Comparison of ENCODE assay signal across 8 cellular contexts in genomic region chr4:1809754-1810502, GRCh38. TPM values are rescaled to one million over a fixed set of nuclear protein-coding genes. Genes with fewer than 3 reads are reported as not detected.
DNase-seq lines count a peak whose midpoint lies in the region; ATAC-seq, FAIRE-seq and TF ChIP-seq lines count a peak whose summit lies in the region.

No MANE protein-coding gene starts in this region.

- no peak overlapping the region for H3K23ac ChIP-seq in H1 (ENCODE audit: insufficient read length)
- no peak overlapping the region for H3K23ac ChIP-seq in mesenchymal stem cell (ENCODE audit: low read length in 2 of 2)

- no peaks in the 10 kb centered on the region; the same call in 1 of the 2 replicates for H3K23me2 ChIP-seq in H1 (ENCODE audit: low read depth, low read length)

- no peaks in the 10 kb centered on the region for H3K27me3 ChIP-seq in H1 (replicated peaks in 1 of 4; ENCODE audit: control insufficient read depth in 3 of 4, extremely low read depth in 1 of 4, insufficient read depth in 3 of 4, low read length in 3 of 4)
- H3K27me3 ChIP-seq in mesenchymal stem cell (ENCODE audit: control insufficient read depth in 1 of 2, insufficient read depth in 1 of 2, low read length in 2 of 2): peaks cover 0 to 5% of the 10 kb centered on the region in 2 experiments

- DNase-seq in AG09309 (ENCODE audit: low read depth) (peak; percentile 1), GM20000 (ENCODE audit: low spot score) (peak; percentile 91), NCI-H82 (lab: John Stamatoyannopoulos, UW) (peak; percentile 88), H1 (ENCODE audit: low read depth in 1 of 2, low spot score in 2 of 2) (peak; percentile 76 to 98), mesenchymal stem cell (peak; percentile 65)
- peak; percentile 90 for DNase-seq in activated CD8-positive, alpha-beta memory T cell treated with anti-CD3 and anti-CD28 coated beads for 24 hours
- peak; percentile 49 to 55 for DNase-seq in stimulated activated CD8-positive, alpha-beta memory T cell treated with anti-CD3 and anti-CD28 coated beads, Interleukin-15, amount 100 ng/mL, for 48 hours (ENCODE audit: low read depth in 2 of 2)

- no peaks in the 10 kb centered on the region for H3K79me2 ChIP-seq in H1 (ENCODE audit: control insufficient read depth in 1 of 2, insufficient read depth in 2 of 2, low read length in 2 of 2)

- ATAC-seq in HG03439 (IDR thresholded peaks at IDR 0.05; ENCODE audit: unreplicated experiment): no peak

- H3K56ac ChIP-seq in H1 (replicated peaks; ENCODE audit: insufficient read length, low read depth, low read length): no peak overlapping the region

- H2AK5ac ChIP-seq in H1 (ENCODE audit: low read depth, low read length): no peak overlapping the region
- H2AK5ac ChIP-seq in mesenchymal stem cell (ENCODE audit: low read length, severe bottlenecking): no peak overlapping the region

- H2AFZ ChIP-seq in H1 (ENCODE audit: low read length): no peak overlapping the region
- no peak overlapping the region for H2AFZ ChIP-seq in mesenchymal stem cell (ENCODE audit: low read depth, low read length)

- H3K4me3 ChIP-seq in AG09309 (ENCODE audit: control insufficient read depth, low read depth, low read length) (no peak overlapping the region), H1 (ENCODE audit: extremely low read depth in 1 of 4, insufficient read depth in 2 of 4, low read depth in 3 of 4, low read length in 4 of 4) (no peak overlapping the region), mesenchymal stem cell (ENCODE audit: insufficient read depth in 1 of 2, low read depth in 1 of 2, low read length in 2 of 2) (no peak overlapping the region)

- H2BK120ac ChIP-seq in H1 (replicated peaks; ENCODE audit: low read depth, low read length) (no peak overlapping the region), mesenchymal stem cell (ENCODE audit: low read depth, low read length) (no peak overlapping the region)

- H2BK20ac ChIP-seq in H1 (ENCODE audit: low read length): no peak overlapping the region

- POLR2A ChIA-PET in H1 (lab: Charles Lee; ENCODE audit: partially characterized antibody): interaction anchor here (0.7 to 4.3 kb wide), 11 partner anchors 16 to 85 kb away, joined by 3 to 38 read pairs (median 4); partner anchors contain the start of gene FGFR3

- H3K36me3 ChIP-seq in H1 (ENCODE audit: control insufficient read depth in 2 of 4, insufficient read depth in 4 of 4, low read length in 3 of 4) (peaks cover 0 to 5% (median 4%) of the 10 kb centered on the region in 4 experiments; a peak in 5 of 8 replicates), mesenchymal stem cell (ENCODE audit: control insufficient read depth in 1 of 2, insufficient read depth in 2 of 2, low read depth in 1 of 2, low read length in 2 of 2) (peaks cover 28 to 47% of the 10 kb centered on the region in 2 experiments)

- TF ChIP-seq RAD21 in H1 (IDR thresholded peaks at IDR 0.05 in 1 of 2, conservative IDR thresholded peaks at IDR 0.05 in 1 of 2; ENCODE audit: low read depth in 2 of 2, low read length in 2 of 2): peak; percentile 95 to 98

- H3K18ac ChIP-seq in H1 (ENCODE audit: extremely low read depth, low read length) (no peak overlapping the region), mesenchymal stem cell (ENCODE audit: low read depth in 1 of 2, low read length in 2 of 2) (peak overlapping the region in 1 of 2 experiments; percentile 11)

- H4K5ac ChIP-seq in H1 (ENCODE audit: insufficient read length, low read depth, low read length): no peak overlapping the region

- H2BK12ac ChIP-seq in H1 (ENCODE audit: low read depth, low read length) (no peak overlapping the region), mesenchymal stem cell (ENCODE audit: low read length in 2 of 2) (no peak overlapping the region)

- no peak overlapping the region for H2BK15ac ChIP-seq in H1 (ENCODE audit: low read length)
- peak overlapping the region; percentile 9 for H2BK15ac ChIP-seq in mesenchymal stem cell (ENCODE audit: low read depth, poor library complexity, severe bottlenecking)

- no peak overlapping the region for H4K8ac ChIP-seq in H1 (ENCODE audit: extremely low read depth, insufficient read depth, low read length)
- H4K8ac ChIP-seq in mesenchymal stem cell (ENCODE audit: low read length): no peak overlapping the region

- no peak overlapping the region for H3K14ac ChIP-seq in H1 (ENCODE audit: insufficient read length)
- no peak overlapping the region for H3K14ac ChIP-seq in mesenchymal stem cell (ENCODE audit: low read length in 2 of 2)

- 34% methylated on average over 12 of the region's 15 CpGs; no CpG with 5 or more reads in 1 of the 2 experiments for WGBS in H1 (ENCODE audit: extremely low coverage in 1 of 2, insufficient coverage in 1 of 2, insufficient read length in 1 of 2, insufficient replicate concordance in 2 of 2, low coverage in 1 of 2, low lambda C conversion rate in 2 of 2, missing lambda C conversion rate in 1 of 2), 2 experiments
- WGBS in mesenchymal stem cell: 24% methylated on average over 15 of the region's 15 CpGs

- peaks cover 0 to 16% of the 10 kb centered on the region in 2 experiments for H4K20me1 ChIP-seq in H1 (replicated peaks in 1 of 2; ENCODE audit: control insufficient read depth in 1 of 2, insufficient read depth in 2 of 2, low read length in 2 of 2)

- H3K4me1 ChIP-seq in H1 (replicated peaks in 1 of 4; ENCODE audit: control insufficient read depth in 3 of 4, insufficient read depth in 4 of 4, low read length in 3 of 4) (no peaks in the 10 kb centered on the region; a peak in 1 of 7 replicates), mesenchymal stem cell (ENCODE audit: control insufficient read depth, insufficient read depth, low read depth, low read length) (peaks cover 2% of the 10 kb centered on the region)

- no peak overlapping the region for H2BK5ac ChIP-seq in H1 (ENCODE audit: low read depth, low read length)
- H2BK5ac ChIP-seq in mesenchymal stem cell (ENCODE audit: low read depth, low read length, poor library complexity, severe bottlenecking): no peak overlapping the region

- H3K4me2 ChIP-seq in H1 (ENCODE audit: insufficient read depth in 1 of 2, low read depth in 2 of 2, low read length in 2 of 2) (no peak overlapping the region), mesenchymal stem cell (ENCODE audit: low read length, poor library complexity, severe bottlenecking) (no peak overlapping the region)

- peak; percentile 94 for TF ChIP-seq CTCF in AG09309 (IDR thresholded peaks at IDR 0.05; ENCODE audit: control insufficient read depth, insufficient read depth, low read depth, low read length, missing control alignments)
- peak; percentile 87 for TF ChIP-seq CTCF in GM20000 (IDR thresholded peaks at IDR 0.05; ENCODE audit: extremely low read depth, missing control alignments)
- TF ChIP-seq CTCF in H1 (IDR thresholded peaks at IDR 0.05; ENCODE audit: control extremely low read depth in 1 of 3, insufficient read depth in 1 of 3, low read depth in 1 of 3, low read length in 3 of 3): peak in 2 of 3 experiments; percentile 95 to 98; a peak in 3 of 4 replicates

- H3K4ac ChIP-seq in H1 (replicated peaks; ENCODE audit: insufficient read length, low read depth, low read length): no peak overlapping the region
- H3K4ac ChIP-seq in mesenchymal stem cell (ENCODE audit: low read depth in 1 of 2, low read length in 2 of 2): no peak overlapping the region

- no peaks in the 10 kb centered on the region for H3K9me3 ChIP-seq in H1 (ENCODE audit: insufficient read depth in 2 of 2, low read depth in 1 of 2, low read length in 1 of 2)
- no peaks in the 10 kb centered on the region for H3K9me3 ChIP-seq in mesenchymal stem cell (ENCODE audit: control insufficient read depth, low read length)

- TF ChIP-seq EP300 in H1 (IDR thresholded peaks at IDR 0.05; ENCODE audit: borderline replicate concordance in 1 of 2, low read depth in 2 of 2, low read length in 2 of 2): no peak

- FAIRE-seq in H1 (lab: Jason Lieb, UNC): peak; percentile 79

- CTCF ChIA-PET in H1 (lab: Charles Lee; ENCODE audit: partially characterized antibody): interaction anchor here (0.8 to 71.2 kb wide), 28 partner anchors 8 to 590 kb away, joined by 3 to 2507 read pairs (median 5); partner anchors contain the start of genes FGFR3, TACC3 and TMEM129

- peak in 1 of 2 experiments; percentile 36; a peak in 1 of 3 replicates for TF ChIP-seq POLR2A in H1 (IDR thresholded peaks at IDR 0.05; ENCODE audit: control extremely low read depth in 1 of 2, low read depth in 2 of 2, low read length in 2 of 2)

- H3K79me1 ChIP-seq in H1 (ENCODE audit: low read depth, low read length) (no peaks in the 10 kb centered on the region), mesenchymal stem cell (replicated peaks; ENCODE audit: low read length, poor library complexity, severe bottlenecking) (peaks cover 7% of the 10 kb centered on the region)

- H3K27ac ChIP-seq in H1 (ENCODE audit: low read depth, low read length) (no peak overlapping the region), mesenchymal stem cell (ENCODE audit: low read length, poor library complexity, severe bottlenecking) (no peak overlapping the region)

- H3K9ac ChIP-seq in H1 (replicated peaks in 1 of 4; ENCODE audit: extremely low read depth in 1 of 4, low read depth in 3 of 4, low read length in 3 of 4) (no peak overlapping the region), mesenchymal stem cell (ENCODE audit: low read length) (no peak overlapping the region)

- H4K91ac ChIP-seq in H1 (replicated peaks; ENCODE audit: insufficient read length, low read length) (no peak overlapping the region), mesenchymal stem cell (ENCODE audit: low read length) (no peak overlapping the region)

RNA-seq across cellular contexts. Expression of gene FGFR3, which starts 16.8 kb away (rescaled TPM):
- total RNA-seq in H1 (2021; fragmentation: NEBNext Ultra II Directional; extraction: Animal tissue kit (Norgen Biotek cat#: 25700)): 19.5 TPM in 2 replicates
- 9.0 and 18.6 TPM in 2 replicates for polyA plus RNA-seq in H1 (2011; rRNA removed)
- polyA plus RNA-seq in H1 (2011; cell fraction: cytosol; rRNA removed): 23.3 TPM
- polyA plus RNA-seq in H1 (2011; cell fraction: nucleus; rRNA removed): 124 TPM
- 17.5 to 23.1 TPM (median 20.3 TPM) in 4 replicates for polyA plus RNA-seq in H1 (2012, experiment 1 of 2)
- 15.8 TPM for polyA plus RNA-seq in H1 (2012, experiment 2 of 2)
- 8.6 TPM for polyA plus RNA-seq in H1 (2013, experiment 1 of 2)
- polyA plus RNA-seq in H1 (2013, experiment 2 of 2): 8.2 TPM
- 4.2 and 7.4 TPM in 2 replicates for polyA minus RNA-seq in H1 (2011; rRNA and poly(A)+ RNA removed)
- 22.6 TPM for polyA minus RNA-seq in H1 (2011; cell fraction: cytosol; rRNA and poly(A)+ RNA removed)
- 34.9 TPM for polyA minus RNA-seq in H1 (2011; cell fraction: nucleus; rRNA and poly(A)+ RNA removed)
- 0.65 TPM for polyA plus RNA-seq in mesenchymal stem cell (2013, experiment 1 of 2)
- polyA plus RNA-seq in mesenchymal stem cell (2013, experiment 2 of 2): 0.48 TPM

RNA-seq across cellular contexts. Expression of gene LETM1, which starts 46.0 kb away (rescaled TPM):
- 50.1 and 53.1 TPM in 2 replicates for total RNA-seq in H1 (2021; fragmentation: NEBNext Ultra II Directional; extraction: Animal tissue kit (Norgen Biotek cat#: 25700))
- 19.8 and 30.6 TPM in 2 replicates for polyA plus RNA-seq in H1 (2011; rRNA removed)
- 22.0 TPM for polyA plus RNA-seq in H1 (2011; cell fraction: cytosol; rRNA removed)
- 59.2 TPM for polyA plus RNA-seq in H1 (2011; cell fraction: nucleus; rRNA removed)
- 30.2 to 39.2 TPM (median 33.8 TPM) in 4 replicates for polyA plus RNA-seq in H1 (2012, experiment 1 of 2)
- 21.8 TPM for polyA plus RNA-seq in H1 (2012, experiment 2 of 2)
- polyA plus RNA-seq in H1 (2013, experiment 1 of 2): 21.7 TPM
- 21.1 TPM for polyA plus RNA-seq in H1 (2013, experiment 2 of 2)
- polyA minus RNA-seq in H1 (2011; rRNA and poly(A)+ RNA removed): 39.5 and 52.7 TPM in 2 replicates
- polyA minus RNA-seq in H1 (2011; cell fraction: cytosol; rRNA and poly(A)+ RNA removed): 40.8 TPM
- 37.0 TPM for polyA minus RNA-seq in H1 (2011; cell fraction: nucleus; rRNA and poly(A)+ RNA removed)
- 17.9 TPM for polyA plus RNA-seq in mesenchymal stem cell (2013, experiment 1 of 2)
- polyA plus RNA-seq in mesenchymal stem cell (2013, experiment 2 of 2): 17.5 TPM

Comparison
In these comparisons a context has a peak if more than half of its experiments do, and no peak if none do; other contexts are left out.
1. DNase-seq: peak in every context shown above with its lines; median percentile 91 in GM20000; 90 in activated CD8-positive, alpha-beta memory T cell treated with anti-CD3 and anti-CD28 coated beads for 24 hours; 88 in NCI-H82; 87 in H1; 65 in mesenchymal stem cell; 52 in stimulated activated CD8-positive, alpha-beta memory T cell treated with anti-CD3 and anti-CD28 coated beads, Interleukin-15, amount 100 ng/mL, for 48 hours; 1 in AG09309.